9 cellular contexts compared by ENCODE assay signal in genomic region chr15:74792227-74793016, GRCh38. TPM values are rescaled to one million over a fixed set of nuclear protein-coding genes. Genes with fewer than 3 reads are reported as not detected.
DNase-seq lines count a peak whose midpoint lies in the region; ATAC-seq and TF ChIP-seq lines count a peak whose summit lies in the region.
"Had no signal": no experiment of that assay in that cellular context is flagged by ENCODE, and none has a peak within 500 bp of the region (broad histone marks: within the 10 kb centered on the region; RNA-seq: fewer than 3 reads in every experiment).

No MANE protein-coding gene starts in this region.

- H3K36me3 ChIP-seq in Loucy (ENCODE audit: insufficient read depth, low read length) (peaks cover 19% of the 10 kb centered on the region; the same call in 1 of the 2 replicates), colonic mucosa (no peaks in the 10 kb centered on the region), spleen (peaks cover 0 to 54% (median 3%) of the 10 kb centered on the region in 6 donors)

- POLR2A ChIA-PET in GM10248 (lab: Yijun Ruan, JAX), result interaction anchor here (1.2 kb wide), 1 partner anchor 77 kb away, joined by 7 read pairs; no protein-coding TSS in a partner anchor

- DNase-seq in activated CD8-positive, alpha-beta memory T cell treated with anti-CD3 and anti-CD28 coated beads, Interleukin-2, amount 10 ng/mL, durations not matched to agents 7 days and 5 days, result no peak
- no peak for DNase-seq in activated CD8-positive, alpha-beta memory T cell treated with anti-CD3 and anti-CD28 coated beads, Interleukin-2, amount 50 U/mL, for 4 hours
- DNase-seq in colonic mucosa (peak; percentile 23), spleen (no peak), GM10248 (ENCODE audit: extremely low spot score) (no peak)

- H3K4me3 ChIP-seq in Loucy (ENCODE audit: low read length, poor library complexity, severe bottlenecking) (no peak overlapping the region), colonic mucosa (no peak overlapping the region), spleen (peak overlapping the region in 2 of 8 donors; percentile 3 to 47)

- peak overlapping the region; percentile 79 for H3K4me3 Mint-ChIP-seq in activated CD8-positive, alpha-beta memory T cell treated with anti-CD3 and anti-CD28 coated beads, Interleukin-2, amount 10 ng/mL, durations not matched to agents 7 days and 5 days
- H3K4me3 Mint-ChIP-seq: WTC11 had no signal

- no peaks in the 10 kb centered on the region for H3K27me3 Mint-ChIP-seq in activated CD8-positive, alpha-beta memory T cell treated with anti-CD3 and anti-CD28 coated beads, Interleukin-2, amount 10 ng/mL, durations not matched to agents 7 days and 5 days

- TF ChIP-seq CTCF in Loucy (conservative IDR thresholded peaks at IDR 0.05; ENCODE audit: low read length), result no peak
- no peak for TF ChIP-seq CTCF in colonic mucosa (IDR thresholded peaks at IDR 0.05)
- no peak for TF ChIP-seq CTCF in spleen (IDR thresholded peaks at IDR 0.05 in 8 of 11, conservative IDR thresholded peaks at IDR 0.05 in 3 of 11)
- no peak for TF ChIP-seq CTCF in GM10248 (IDR thresholded peaks at IDR 0.05; ENCODE audit: control extremely low read depth, extremely low read depth, low read depth, missing control alignments)

- peak overlapping the region; percentile 79 for H3K27ac Mint-ChIP-seq in activated CD8-positive, alpha-beta memory T cell treated with anti-CD3 and anti-CD28 coated beads, Interleukin-2, amount 10 ng/mL, durations not matched to agents 7 days and 5 days
- H3K27ac Mint-ChIP-seq: WTC11 had no signal

- H2AFZ ChIP-seq in Loucy (ENCODE audit: low read length), result no peak overlapping the region

- H3K4me1 Mint-ChIP-seq in activated CD8-positive, alpha-beta memory T cell treated with anti-CD3 and anti-CD28 coated beads, Interleukin-2, amount 10 ng/mL, durations not matched to agents 7 days and 5 days, result peaks cover 88% of the 10 kb centered on the region

- intact Hi-C loops in colonic mucosa (cut with DNase I), result no loop called here
- intact Hi-C loops in spleen (cut with DNase I; ENCODE audit: low total_unique reads), result no loop called here

- H3F3A ChIP-seq in Loucy (ENCODE audit: low read depth), result peaks cover 6% of the 10 kb centered on the region; the same call in 1 of the 2 replicates

- H3K36me3 Mint-ChIP-seq in activated CD8-positive, alpha-beta memory T cell treated with anti-CD3 and anti-CD28 coated beads, Interleukin-2, amount 10 ng/mL, durations not matched to agents 7 days and 5 days, result peaks cover 46% of the 10 kb centered on the region
- H3K36me3 Mint-ChIP-seq: WTC11 had no signal

- WGBS in spleen, 5 donors, result 39 to 54% (median 45%) methylated on average over 8 to 12 of the region's 12 CpGs

- peak overlapping the region; percentile 1 for H3K9ac ChIP-seq in Loucy (ENCODE audit: low read depth, low read length, poor library complexity, severe bottlenecking)
- H3K9ac ChIP-seq in colonic mucosa (ENCODE audit: low read depth in 2 of 2, low read length in 2 of 2), result peak overlapping the region; percentile 1 to 37

- peaks cover 95% of the 10 kb centered on the region for H3K79me2 ChIP-seq in Loucy (ENCODE audit: insufficient read depth, low read length)

- peak overlapping the region; percentile 95 for H3K4me2 ChIP-seq in Loucy (ENCODE audit: low read depth, low read length, poor library complexity, severe bottlenecking)

- no peaks in the 10 kb centered on the region for H3K9me2 ChIP-seq in Loucy (replicated peaks; ENCODE audit: low read depth, low read length)

- H3K4me1 ChIP-seq in Loucy (ENCODE audit: insufficient read depth, low read length, poor library complexity, severe bottlenecking) (peaks cover 52% of the 10 kb centered on the region), colonic mucosa (peaks cover 45% of the 10 kb centered on the region), spleen (peaks cover 92 to 100% (median 99%) of the 10 kb centered on the region in 6 donors)

- TF ChIP-seq POLR2A in spleen (IDR thresholded peaks at IDR 0.05), result no peak

- CTCF ChIA-PET in activated CD8-positive, alpha-beta memory T cell treated with anti-CD3 and anti-CD28 coated beads, Interleukin-2, amount 10 ng/mL, durations not matched to agents 7 days and 5 days (lab: Charles Lee), result interaction anchor here (1.2 to 25.9 kb wide), 15 partner anchors 3 to 160 kb away, joined by 3 to 1355 read pairs (median 6); partner anchors contain the start of genes CSK, FAM219B and ULK3
- CTCF ChIA-PET in GM10248 (lab: Yijun Ruan, JAX), result interaction anchor here (1.1 to 35.2 kb wide), 15 partner anchors 7 to 246 kb away, joined by 3 to 1226 read pairs (median 9); partner anchors contain the start of genes CPLX3, CSK and ULK3

- ATAC-seq in activated CD8-positive, alpha-beta memory T cell treated with anti-CD3 and anti-CD28 coated beads, Interleukin-2, amount 10 ng/mL, durations not matched to agents 7 days and 5 days, result no peak
- ATAC-seq in GM18519 (IDR thresholded peaks at IDR 0.05; ENCODE audit: low FRiP score, unreplicated experiment), result no peak
- no peak for ATAC-seq in GM18517 (IDR thresholded peaks at IDR 0.05; ENCODE audit: unreplicated experiment)

- H3K27ac ChIP-seq in colonic mucosa (no peak overlapping the region), spleen (peak overlapping the region; percentile 35 to 99 (median 96))

- H3K27me3 ChIP-seq in Loucy (ENCODE audit: insufficient read depth, low read length, poor library complexity, severe bottlenecking) (no peaks in the 10 kb centered on the region), colonic mucosa (no peaks in the 10 kb centered on the region), spleen (replicated peaks in 1 of 7) (no peaks in the 10 kb centered on the region)

- H3K9me3 ChIP-seq in Loucy (ENCODE audit: insufficient read depth, low read depth, low read length) (no peaks in the 10 kb centered on the region), colonic mucosa (no peaks in the 10 kb centered on the region), spleen (no peaks in the 10 kb centered on the region)

- H3K9me3 Mint-ChIP-seq in activated CD8-positive, alpha-beta memory T cell treated with anti-CD3 and anti-CD28 coated beads, Interleukin-2, amount 10 ng/mL, durations not matched to agents 7 days and 5 days (ENCODE audit: low read depth), result no peaks in the 10 kb centered on the region
- H3K9me3 Mint-ChIP-seq: WTC11 had no signal

- peaks cover 89% of the 10 kb centered on the region for H4K20me1 ChIP-seq in Loucy (ENCODE audit: insufficient read depth, low read length, poor library complexity, severe bottlenecking)

RNA-seq across cellular contexts. Expression of gene CSK, which starts 10.5 kb away (rescaled TPM):
- 100 to 1,000 TPM; 349 to 369 TPM for total RNA-seq in activated CD8-positive, alpha-beta memory T cell treated with anti-CD3 and anti-CD28 coated beads, Interleukin-2, amount 10 ng/mL, durations not matched to agents 7 days and 5 days
- 100 to 1,000 TPM in 1 of 2 donors, 10 to 100 TPM in 1; 64.3 to 126 TPM for total RNA-seq in colonic mucosa
- 100 to 1,000 TPM; 121 to 281 (median 197) TPM for total RNA-seq in spleen
- 100 to 1,000 TPM; 150 to 244 (median 187) TPM for polyA plus RNA-seq in spleen

RNA-seq across cellular contexts. Expression of gene LMAN1L, which starts 20.2 kb away (rescaled TPM):
- not detected for total RNA-seq in activated CD8-positive, alpha-beta memory T cell treated with anti-CD3 and anti-CD28 coated beads, Interleukin-2, amount 10 ng/mL, durations not matched to agents 7 days and 5 days
- not detected for total RNA-seq in colonic mucosa
- 100 to 1,000 TPM in 4 of 7 donors, 10 to 100 TPM in 3; 55.3 to 164 (median 106) TPM for total RNA-seq in spleen
- polyA plus RNA-seq in spleen, result 10 to 100 TPM in 2 of 3 donors, 1 to 10 TPM in 1; 2.4 to 36.8 (median 25.6) TPM
- total RNA-seq: WTC11 had no signal

RNA-seq across cellular contexts. Expression of gene CPLX3, which starts 34.0 kb away (rescaled TPM):
- total RNA-seq in activated CD8-positive, alpha-beta memory T cell treated with anti-CD3 and anti-CD28 coated beads, Interleukin-2, amount 10 ng/mL, durations not matched to agents 7 days and 5 days, result under 1 TPM in 1 of 2 experiments, not detected in 1; 0.35 TPM
- not detected for total RNA-seq in colonic mucosa
- 10 to 100 TPM; 17.7 to 73.7 (median 37.0) TPM for total RNA-seq in spleen
- 100 to 1,000 TPM in 2 of 3 donors, 10 to 100 TPM in 1; 28.9 to 207 (median 127) TPM for polyA plus RNA-seq in spleen

RNA-seq across cellular contexts. Expression of gene CYP1A2, which starts 43.8 kb away (rescaled TPM):
- total RNA-seq in activated CD8-positive, alpha-beta memory T cell treated with anti-CD3 and anti-CD28 coated beads, Interleukin-2, amount 10 ng/mL, durations not matched to agents 7 days and 5 days, result not detected
- total RNA-seq in colonic mucosa, result not detected
- not detected for total RNA-seq in spleen
- not detected for polyA plus RNA-seq in spleen
- total RNA-seq: WTC11 had no signal

RNA-seq across cellular contexts. Expression of gene ULK3, which starts 50.5 kb away (rescaled TPM):
- total RNA-seq in activated CD8-positive, alpha-beta memory T cell treated with anti-CD3 and anti-CD28 coated beads, Interleukin-2, amount 10 ng/mL, durations not matched to agents 7 days and 5 days, result 10 to 100 TPM; 48.5 to 58.6 TPM
- total RNA-seq in colonic mucosa (10 to 100 TPM; 45.6 to 50.7 TPM), spleen (10 to 100 TPM; 51.7 to 74.6 (median 57.7) TPM)
- polyA plus RNA-seq in spleen, result 10 to 100 TPM; 33.2 to 71.5 (median 64.7) TPM

Comparison
In these comparisons a context has a peak if more than half of its experiments do, and no peak if none do; other contexts are left out.
1. RNA of gene LMAN1L, which starts 20.2 kb away (total RNA-seq): 55.3 to 164 TPM in spleen; not detected in colonic mucosa and not detected in activated CD8-positive, alpha-beta memory T cell treated with anti-CD3 and anti-CD28 coated beads, Interleukin-2, amount 10 ng/mL, durations not matched to agents 7 days and 5 days; every median in the first group is over 10 times any median in the second.
2. RNA of gene CPLX3, which starts 34.0 kb away (total RNA-seq): 17.7 to 73.7 TPM in spleen; 0.35 TPM in activated CD8-positive, alpha-beta memory T cell treated with anti-CD3 and anti-CD28 coated beads, Interleukin-2, amount 10 ng/mL, durations not matched to agents 7 days and 5 days and not detected in colonic mucosa; every median in the first group is over 10 times any median in the second.